In genomic region chr5:127326438-127326837, GRCh38 we compare ENCODE assay signal across 2 cellular contexts.
TF ChIP-seq lines count a peak whose summit lies in the region.

No MANE protein-coding gene starts in this region.

TF ChIP-seq in WTC11, 78 proteins besides CTCF, POLR2A, EP300 and RAD21 (continued from another document):
- TF ChIP-seq FOXJ3 (CRISPR knock-in tag; IDR thresholded peaks at IDR 0.05; ENCODE audit: borderline replicate concordance) (no peak), RELA (CRISPR knock-in tag; IDR thresholded peaks at IDR 0.05; ENCODE audit: borderline replicate concordance) (no peak), ZNF263 (CRISPR knock-in tag; IDR thresholded peaks at IDR 0.05; ENCODE audit: low read depth) (no peak), TEAD1 (CRISPR knock-in tag; IDR thresholded peaks at IDR 0.05) (no peak), ZMAT4 (CRISPR knock-in tag; IDR thresholded peaks at IDR 0.05) (no peak), EMX1 (CRISPR knock-in tag; IDR thresholded peaks at IDR 0.05) (no peak), HMGXB4 (CRISPR knock-in tag; IDR thresholded peaks at IDR 0.05) (no peak), ZNF423 (CRISPR knock-in tag; IDR thresholded peaks at IDR 0.05) (no peak), FOXP1 (CRISPR knock-in tag; IDR thresholded peaks at IDR 0.05; ENCODE audit: borderline replicate concordance) (no peak), CDX4 (CRISPR knock-in tag; IDR thresholded peaks at IDR 0.05; ENCODE audit: borderline replicate concordance) (no peak), ATF1 (CRISPR knock-in tag; IDR thresholded peaks at IDR 0.05) (no peak), ZNF232 (CRISPR knock-in tag; IDR thresholded peaks at IDR 0.05) (no peak), ELF4 (CRISPR knock-in tag; IDR thresholded peaks at IDR 0.05; ENCODE audit: low read depth) (no peak), CBFB (CRISPR knock-in tag; IDR thresholded peaks at IDR 0.05; ENCODE audit: low read depth) (no peak), ZNF138 (CRISPR knock-in tag; conservative IDR thresholded peaks at IDR 0.05) (no peak)

TF ChIP-seq in SK-N-SH treated with all-trans-retinoic acid at 6 μM for 48 hours, 23 proteins besides CTCF, POLR2A, EP300 and RAD21 (continued from another document):
- TF ChIP-seq POU6F1 (CRISPR knock-in tag; IDR thresholded peaks at IDR 0.05; ENCODE audit: borderline replicate concordance, low read depth) = no peak
- no peak for TF ChIP-seq TOX (CRISPR knock-in tag; IDR thresholded peaks at IDR 0.05; ENCODE audit: borderline replicate concordance)
